ENCODE assay signal across 23 cellular contexts in genomic region chr3:3160826-3161225, GRCh38. TPM values are rescaled to one million over a fixed set of nuclear protein-coding genes. Genes with fewer than 3 reads are reported as not detected.
DNase-seq lines count a peak whose midpoint lies in the region; ATAC-seq and TF ChIP-seq lines count a peak whose summit lies in the region.
"Had no signal": no experiment of that assay in that cellular context is flagged by ENCODE, and none has a peak within 500 bp of the region (broad histone marks: within the 10 kb centered on the region; RNA-seq: fewer than 3 reads in every experiment).

No MANE protein-coding gene starts in this region.

- H3K4me1 ChIP-seq in CD4-positive, CD25-positive, alpha-beta regulatory T cell (ENCODE audit: control insufficient read depth, insufficient read depth, low read length, poor library complexity, severe bottlenecking): no peaks in the 10 kb centered on the region
- H3K4me1 ChIP-seq: suprapubic skin had no signal

- no peak overlapping the region for H3K4me3 Mint-ChIP-seq in CD4-positive, CD25-positive, alpha-beta regulatory T cell
- H3K4me3 Mint-ChIP-seq in T-helper 17 cell (no peak overlapping the region), neural crest cell (no peak overlapping the region)

- no peak for DNase-seq in CD4-positive, CD25-positive, alpha-beta regulatory T cell
- no peak for DNase-seq in T-helper 17 cell
- DNase-seq in dermis microvascular lymphatic vessel endothelial cell (ENCODE audit: low read depth in 2 of 2): peak; percentile 17 to 26
- DNase-seq in neural crest cell (ENCODE audit: low read depth, low spot score): no peak
- no peak for DNase-seq in central memory CD4-positive, alpha-beta T cell
- DNase-seq in foreskin fibroblast: no peak
- DNase-seq: activated CD4-positive, alpha-beta T cell treated with anti-CD3 and anti-CD28 coated beads for 4 hours; brain microvascular endothelial cell; cortex of kidney; DND-41; Karpas-422; NCI-H1048; NCI-H2029; ovary; right cardiac atrium; SHP77 treated with DMSO at 0.1 percent for 48 hours; stimulated activated CD8-positive, alpha-beta memory T cell treated with anti-CD3 and anti-CD28 coated beads, Interleukin-4, amount 100 ng/mL, for 48 hours had no signal

- peak overlapping the region in 2 of 3 donors; percentile 44 to 84 for H3K27ac Mint-ChIP-seq in CD4-positive, CD25-positive, alpha-beta regulatory T cell
- peak overlapping the region; percentile 87 for H3K27ac Mint-ChIP-seq in T-helper 17 cell
- H3K27ac Mint-ChIP-seq in neural crest cell (ENCODE audit: unreplicated experiment): peak overlapping the region; percentile 37
- H3K27ac Mint-ChIP-seq: activated naive CD4-positive, alpha-beta T cell treated with anti-CD3 and anti-CD28 coated beads, Interleukin-2, amount 50 U/mL, for 72 hours had no signal

- peaks cover 89% of the 10 kb centered on the region for H3K36me3 ChIP-seq in CD4-positive, CD25-positive, alpha-beta regulatory T cell (ENCODE audit: control insufficient read depth, insufficient read depth, low read length)
- H3K36me3 ChIP-seq: ovary had no signal

- H3K4me3 ChIP-seq in CD4-positive, CD25-positive, alpha-beta regulatory T cell (ENCODE audit: low read depth, low read length): no peak overlapping the region
- no peak overlapping the region for H3K4me3 ChIP-seq in foreskin fibroblast (ENCODE audit: low read depth in 1 of 2, low read length in 2 of 2)
- H3K4me3 ChIP-seq: lung, ovary, suprapubic skin had no signal

- TF ChIP-seq CTCF in neural crest cell (conservative IDR thresholded peaks at IDR 0.05): no peak
- no peak for TF ChIP-seq CTCF in foreskin fibroblast (IDR thresholded peaks at IDR 0.05; ENCODE audit: low read depth, low read length)

- no peaks in the 10 kb centered on the region for H3K9me3 ChIP-seq in CD4-positive, CD25-positive, alpha-beta regulatory T cell (ENCODE audit: control insufficient read depth in 2 of 2, low read length in 2 of 2)
- no peaks in the 10 kb centered on the region for H3K9me3 ChIP-seq in T-helper 17 cell (ENCODE audit: control insufficient read depth, low read length, poor library complexity, severe bottlenecking)
- H3K9me3 ChIP-seq: ovary, suprapubic skin had no signal

- H3K27me3 Mint-ChIP-seq in CD4-positive, CD25-positive, alpha-beta regulatory T cell: no peaks in the 10 kb centered on the region
- H3K27me3 Mint-ChIP-seq in T-helper 17 cell (no peaks in the 10 kb centered on the region), neural crest cell (ENCODE audit: low read depth) (no peaks in the 10 kb centered on the region)

- ATAC-seq in CD4-positive, CD25-positive, alpha-beta regulatory T cell (ENCODE audit: low read depth in 2 of 2): no peak
- ATAC-seq in T-helper 17 cell (no peak), GM18498 (IDR thresholded peaks at IDR 0.05; ENCODE audit: unreplicated experiment) (no peak)
- ATAC-seq: activated naive CD4-positive, alpha-beta T cell treated with anti-CD3 and anti-CD28 coated beads, Interleukin-2, amount 50 U/mL, for 72 hours; HCT116 had no signal

- H3K4me1 Mint-ChIP-seq in CD4-positive, CD25-positive, alpha-beta regulatory T cell: peaks cover 9 to 62% (median 36%) of the 10 kb centered on the region in 4 donors
- H3K4me1 Mint-ChIP-seq in T-helper 17 cell (peaks cover 40% of the 10 kb centered on the region), neural crest cell (no peaks in the 10 kb centered on the region)

- no peak overlapping the region for H3K27ac ChIP-seq in CD4-positive, CD25-positive, alpha-beta regulatory T cell (ENCODE audit: insufficient read depth, low read length, poor library complexity, severe bottlenecking)
- H3K27ac ChIP-seq: brain microvascular endothelial cell, ovary, suprapubic skin had no signal

- no peaks in the 10 kb centered on the region for H3K9me3 Mint-ChIP-seq in CD4-positive, CD25-positive, alpha-beta regulatory T cell
- no peaks in the 10 kb centered on the region for H3K9me3 Mint-ChIP-seq in neural crest cell
- H3K9me3 Mint-ChIP-seq: activated naive CD4-positive, alpha-beta T cell treated with anti-CD3 and anti-CD28 coated beads, Interleukin-2, amount 50 U/mL, for 72 hours had no signal

- H3K27me3 ChIP-seq in CD4-positive, CD25-positive, alpha-beta regulatory T cell (ENCODE audit: control insufficient read depth, insufficient read depth, low read length): no peaks in the 10 kb centered on the region
- H3K27me3 ChIP-seq: brain microvascular endothelial cell, ovary, suprapubic skin had no signal

- H3K36me3 Mint-ChIP-seq in CD4-positive, CD25-positive, alpha-beta regulatory T cell: peaks cover 36% of the 10 kb centered on the region
- H3K36me3 Mint-ChIP-seq in T-helper 17 cell (ENCODE audit: low read depth): peaks cover 8% of the 10 kb centered on the region
- peaks cover 16% of the 10 kb centered on the region for H3K36me3 Mint-ChIP-seq in neural crest cell (ENCODE audit: low read depth)

RNA-seq across cellular contexts. Expression of gene CRBN, which starts 18.7 kb away (rescaled TPM):
- 137 TPM for total RNA-seq in CD4-positive, CD25-positive, alpha-beta regulatory T cell
- polyA plus RNA-seq in CD4-positive, CD25-positive, alpha-beta regulatory T cell: 100 to 1,000 TPM; 129 to 179 (median 169) TPM
- total RNA-seq in T-helper 17 cell: 100 to 1,000 TPM; 129 to 139 TPM
- total RNA-seq in dermis microvascular lymphatic vessel endothelial cell: 55.2 and 74.2 TPM in 2 replicates
- total RNA-seq in neural crest cell: 31.7 and 32.7 TPM in 2 replicates

RNA-seq across cellular contexts. Expression of gene TRNT1, which starts 34.1 kb away (rescaled TPM):
- total RNA-seq in CD4-positive, CD25-positive, alpha-beta regulatory T cell: 29.0 TPM
- polyA plus RNA-seq in CD4-positive, CD25-positive, alpha-beta regulatory T cell: 10 to 100 TPM; 20.3 to 27.2 (median 25.3) TPM
- total RNA-seq in T-helper 17 cell: 10 to 100 TPM; 27.3 to 45.6 TPM
- 18.0 TPM in 2 replicates for total RNA-seq in dermis microvascular lymphatic vessel endothelial cell
- total RNA-seq in neural crest cell: 30.6 and 32.6 TPM in 2 replicates

RNA-seq across cellular contexts. Expression of gene IL5RA, which starts 50.7 kb away (rescaled TPM):
- total RNA-seq in CD4-positive, CD25-positive, alpha-beta regulatory T cell: 3.7 TPM
- polyA plus RNA-seq in CD4-positive, CD25-positive, alpha-beta regulatory T cell: not detected
- 10 to 100 TPM in 1 of 2 donors, 1 to 10 TPM in 1; 3.7 to 10.4 TPM for total RNA-seq in T-helper 17 cell
- total RNA-seq in dermis microvascular lymphatic vessel endothelial cell: not detected in 2 replicates
- not detected in 2 replicates for total RNA-seq in neural crest cell
- total RNA-seq: activated naive CD4-positive, alpha-beta T cell treated with anti-CD3 and anti-CD28 coated beads, Interleukin-2, amount 50 U/mL, for 72 hours; kidney epithelial cell had no signal

Comparison
In these comparisons a context has a peak if more than half of its experiments do, and no peak if none do; other contexts are left out.
1. DNase-seq: peak in dermis microvascular lymphatic vessel endothelial cell (2 of 2); none in CD4-positive, CD25-positive, alpha-beta regulatory T cell (0 of 3), T-helper 17 cell (0 of 3), neural crest cell (single experiment), central memory CD4-positive, alpha-beta T cell (single experiment) and foreskin fibroblast (0 of 2).
2. H3K27ac Mint-ChIP-seq: peak in every context shown above with its lines; median percentile 87 in T-helper 17 cell; 64 in CD4-positive, CD25-positive, alpha-beta regulatory T cell; 37 in neural crest cell.